8 cellular contexts compared by ENCODE assay signal in the genomic region with DNA sequence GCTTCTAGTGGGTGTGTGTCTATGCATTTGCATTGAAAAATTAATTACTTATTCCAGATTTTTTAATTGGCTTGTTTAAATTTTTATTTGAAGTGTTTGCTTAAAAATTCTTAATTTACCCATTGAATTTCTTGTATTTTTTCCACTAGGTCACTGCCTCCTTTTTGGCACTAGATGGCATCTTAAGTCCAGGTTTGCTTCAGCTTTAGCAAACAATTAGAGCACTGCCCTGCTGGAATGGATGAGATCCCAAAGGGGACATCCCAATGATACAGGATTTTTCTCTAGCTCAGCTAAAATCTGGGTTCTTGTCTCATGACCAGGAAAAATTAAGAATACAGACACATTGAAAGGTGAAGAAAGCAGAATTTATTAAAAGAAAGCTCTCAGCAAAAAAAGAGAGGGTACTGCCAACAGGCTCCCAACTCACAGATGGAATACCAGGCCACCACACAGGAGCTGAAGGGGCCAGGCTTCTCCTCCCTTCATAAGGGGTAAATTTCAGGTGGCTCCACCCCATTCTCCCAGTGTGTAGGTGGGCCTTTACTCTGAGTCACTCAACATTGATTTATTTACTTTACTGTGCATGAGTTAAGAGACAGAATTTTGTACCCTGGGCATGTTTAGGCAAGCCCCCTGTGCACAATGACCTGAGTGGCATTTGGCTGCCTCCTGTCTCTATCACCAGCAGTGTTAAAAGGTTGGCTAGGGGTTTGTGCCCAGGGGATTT.
DNase-seq lines count a peak whose midpoint lies in the region; ATAC-seq and TF ChIP-seq lines count a peak whose summit lies in the region.

No MANE protein-coding gene starts in this region.

- H3K27me3 ChIP-seq in adipocyte (replicated peaks; ENCODE audit: control insufficient read depth, insufficient read depth, low read length) (no peaks in the 10 kb centered on the region), sigmoid colon (no peaks in the 10 kb centered on the region)

- H3K4me1 Mint-ChIP-seq in stimulated activated effector memory CD8-positive, alpha-beta T cell treated with anti-CD3 and anti-CD28 coated beads, Interleukin-12 subunit alpha, Interleukin-12 subunit beta, amount 100 ng/mL, for 72 hours, result no peaks in the 10 kb centered on the region

- no peak for TF ChIP-seq CTCF in sigmoid colon (IDR thresholded peaks at IDR 0.05)

- DNase-seq in SKM-1 treated with dmso at 0.1 percent for 144 hours (lab: John Stamatoyannopoulos, UW; ENCODE audit: unreplicated experiment) (peak; percentile 7), SKM-1 (lab: John Stamatoyannopoulos, UW; ENCODE audit: unreplicated experiment) (no peak), adipocyte (ENCODE audit: low read depth) (peak; percentile 76), lung microvascular endothelial cell (ENCODE audit: low read depth in 2 of 2) (peak; percentile 44 to 61), sigmoid colon (no peak)
- no peak for DNase-seq in stimulated activated CD4-positive, alpha-beta T cell treated with anti-CD3 and anti-CD28 coated beads, Interleukin-12 subunit alpha, Interleukin-12 subunit beta, amount 100 ng/mL, for 4 hours
- no peak for DNase-seq in stimulated activated effector memory CD8-positive, alpha-beta T cell treated with anti-CD3 and anti-CD28 coated beads, Interleukin-12 subunit alpha, Interleukin-12 subunit beta, amount 100 ng/mL, for 72 hours (ENCODE audit: low spot score in 2 of 2)

- no peak overlapping the region for H3K27ac Mint-ChIP-seq in stimulated activated effector memory CD8-positive, alpha-beta T cell treated with anti-CD3 and anti-CD28 coated beads, Interleukin-12 subunit alpha, Interleukin-12 subunit beta, amount 100 ng/mL, for 72 hours

- H3K9ac ChIP-seq in adipocyte (ENCODE audit: low read length), result peak overlapping the region; percentile 2

- no peak overlapping the region for H3K27ac ChIP-seq in sigmoid colon

- H3K9me3 ChIP-seq in adipocyte (ENCODE audit: control insufficient read depth, low read length) (peaks cover 12% of the 10 kb centered on the region), sigmoid colon (no peaks in the 10 kb centered on the region)

- no peak overlapping the region for H3K4me3 Mint-ChIP-seq in stimulated activated effector memory CD8-positive, alpha-beta T cell treated with anti-CD3 and anti-CD28 coated beads, Interleukin-12 subunit alpha, Interleukin-12 subunit beta, amount 100 ng/mL, for 72 hours

- ATAC-seq in stimulated activated effector memory CD8-positive, alpha-beta T cell treated with anti-CD3 and anti-CD28 coated beads, Interleukin-12 subunit alpha, Interleukin-12 subunit beta, amount 100 ng/mL, for 72 hours, result no peak

- no peaks in the 10 kb centered on the region for H3K36me3 Mint-ChIP-seq in stimulated activated effector memory CD8-positive, alpha-beta T cell treated with anti-CD3 and anti-CD28 coated beads, Interleukin-12 subunit alpha, Interleukin-12 subunit beta, amount 100 ng/mL, for 72 hours

- no peaks in the 10 kb centered on the region for H3K9me3 Mint-ChIP-seq in stimulated activated effector memory CD8-positive, alpha-beta T cell treated with anti-CD3 and anti-CD28 coated beads, Interleukin-12 subunit alpha, Interleukin-12 subunit beta, amount 100 ng/mL, for 72 hours

- H3K4me1 ChIP-seq in adipocyte (ENCODE audit: control insufficient read depth, insufficient read depth, low read length) (peaks cover 9% of the 10 kb centered on the region), sigmoid colon (no peaks in the 10 kb centered on the region)

- H3K4me3 ChIP-seq in adipocyte (ENCODE audit: low read length) (no peak overlapping the region), sigmoid colon (no peak overlapping the region)

- no peak for TF ChIP-seq POLR2A in sigmoid colon (IDR thresholded peaks at IDR 0.05)

- H3K36me3 ChIP-seq in adipocyte (ENCODE audit: control insufficient read depth, insufficient read depth, low read length, severe bottlenecking), result no peaks in the 10 kb centered on the region
- no peaks in the 10 kb centered on the region for H3K36me3 ChIP-seq in sigmoid colon

- TF ChIP-seq RAD21 in Ishikawa (IDR thresholded peaks at IDR 0.05; ENCODE audit: low read depth), result peak; percentile 83

- intact Hi-C loops in sigmoid colon (cut with DNase I), result no loop called here

- TF ChIP-seq EP300 in Ishikawa (IDR thresholded peaks at IDR 0.05; ENCODE audit: borderline replicate concordance) (no peak), sigmoid colon (IDR thresholded peaks at IDR 0.05) (no peak)

TF ChIP-seq in Ishikawa, 13 proteins besides CTCF, POLR2A, EP300 and RAD21:
- TF ChIP-seq YY1 (IDR thresholded peaks at IDR 0.05; ENCODE audit: low read depth) (no peak), TEAD4 (IDR thresholded peaks at IDR 0.05) (no peak), TAF1 (IDR thresholded peaks at IDR 0.05; ENCODE audit: low read depth) (no peak)

Comparison
In these comparisons a context has a peak if more than half of its experiments do, and no peak if none do; other contexts are left out.
1. DNase-seq: peak in SKM-1 treated with dmso at 0.1 percent for 144 hours (single experiment), adipocyte (single experiment) and lung microvascular endothelial cell (2 of 2); none in SKM-1 (single experiment), sigmoid colon (single experiment), stimulated activated CD4-positive, alpha-beta T cell treated with anti-CD3 and anti-CD28 coated beads, Interleukin-12 subunit alpha, Interleukin-12 subunit beta, amount 100 ng/mL, for 4 hours (single experiment) and stimulated activated effector memory CD8-positive, alpha-beta T cell treated with anti-CD3 and anti-CD28 coated beads, Interleukin-12 subunit alpha, Interleukin-12 subunit beta, amount 100 ng/mL, for 72 hours (0 of 2).